Comparison of ENCODE assay signal across 9 cellular contexts in the genomic region with DNA sequence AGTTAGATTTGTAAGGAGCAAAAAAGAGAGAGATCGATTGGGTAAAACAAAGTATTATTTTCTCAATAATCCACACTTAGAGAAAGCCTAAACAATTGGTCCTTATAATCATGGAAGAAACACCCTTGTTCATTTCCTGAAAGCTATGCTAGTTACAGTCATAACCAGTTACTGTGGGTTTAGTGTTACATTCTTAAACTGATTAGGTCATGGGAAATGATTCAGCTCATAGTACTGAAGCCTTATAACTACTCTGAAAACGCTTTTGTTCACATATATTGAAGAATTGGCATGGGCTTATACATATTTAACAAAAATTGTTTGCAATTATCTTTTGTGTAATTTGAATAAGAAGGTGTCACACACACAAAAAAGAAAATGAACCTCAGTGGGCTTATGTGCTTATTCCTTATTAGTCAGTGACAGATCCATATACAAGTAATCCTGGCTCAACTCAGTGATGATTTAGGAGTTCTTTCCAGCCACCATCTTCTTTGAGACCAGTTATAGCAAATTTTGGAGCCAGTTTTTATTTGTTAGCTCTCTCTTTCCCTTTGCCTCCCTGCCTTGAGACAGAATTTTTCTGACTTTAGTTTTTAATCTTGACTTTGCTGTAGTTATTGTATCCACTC.
A peak's percentile ranks its signal among the peaks of the same experiment; 100 is the strongest.
DNase-seq lines count a peak whose midpoint lies in the region; ATAC-seq and TF ChIP-seq lines count a peak whose summit lies in the region.
"Had no signal": no experiment of that assay in that cellular context is flagged by ENCODE, and none has a peak within 500 bp of the region (broad histone marks: within the 10 kb centered on the region; RNA-seq: fewer than 3 reads in every experiment).

No MANE protein-coding gene starts in this region.

- no peaks in the 10 kb centered on the region for H3K79me2 ChIP-seq in SK-N-SH (ENCODE audit: insufficient read depth)

- peak overlapping the region; percentile 42; the same call in 1 of the 2 replicates for H3K9ac ChIP-seq in SK-N-SH

- peak overlapping the region; percentile 52 for H2AFZ ChIP-seq in SK-N-SH (ENCODE audit: low read depth)

- peaks cover 9% of the 10 kb centered on the region for H3F3A ChIP-seq in SK-N-SH (replicated peaks; ENCODE audit: insufficient read depth)

- CTCF ChIA-PET in SK-N-SH (lab: Yijun Ruan, JAX), result interaction anchor here (1.1 to 4.4 kb wide), 3 partner anchors 17 to 1184 kb away, joined by 3 to 19 read pairs (median 6); no protein-coding TSS in a partner anchor

- no peaks in the 10 kb centered on the region for H3K9me3 ChIP-seq in SK-N-SH
- H3K9me3 ChIP-seq in left lung, result no peaks in the 10 kb centered on the region
- H3K9me3 ChIP-seq in upper lobe of right lung, result no peaks in the 10 kb centered on the region

- H3K4me1 ChIP-seq in SK-N-SH (ENCODE audit: control insufficient read depth in 1 of 2, insufficient read depth in 2 of 2, low read depth in 1 of 2, low read length in 1 of 2) (peaks cover 0 to 28% of the 10 kb centered on the region in 2 experiments; a peak in 2 of 4 replicates), left lung (no peaks in the 10 kb centered on the region), upper lobe of right lung (no peaks in the 10 kb centered on the region)

- H3K36me3 ChIP-seq in SK-N-SH (replicated peaks in 1 of 2; ENCODE audit: control insufficient read depth in 1 of 2, insufficient read depth in 2 of 2, low read length in 1 of 2), result no peaks in the 10 kb centered on the region
- H3K36me3 ChIP-seq in left lung, result no peaks in the 10 kb centered on the region
- H3K36me3 ChIP-seq in upper lobe of right lung, result no peaks in the 10 kb centered on the region

- H3K27me3 ChIP-seq in SK-N-SH (ENCODE audit: insufficient read depth) (no peaks in the 10 kb centered on the region), left lung (no peaks in the 10 kb centered on the region), upper lobe of right lung (no peaks in the 10 kb centered on the region)

- peak in 1 of 2 experiments; percentile 81; a peak in 2 of 4 replicates for TF ChIP-seq EP300 in SK-N-SH (IDR thresholded peaks at IDR 0.05; ENCODE audit: borderline replicate concordance in 1 of 2, low read depth in 1 of 2, low read length in 1 of 2)

- H3K4me2 ChIP-seq in SK-N-SH, result peak overlapping the region; percentile 27; the same call in 1 of the 2 replicates

- H3K9me2 ChIP-seq in SK-N-SH, result no peaks in the 10 kb centered on the region

- intact Hi-C loops in left lung (cut with DNase I), result no loop called here
- intact Hi-C loops in upper lobe of right lung (cut with DNase I), result no loop called here

- 0% methylated on average over 2 of the region's 2 CpGs for WGBS in SK-N-SH (ENCODE audit: low lambda C conversion rate)

- H4K20me1 ChIP-seq in SK-N-SH (ENCODE audit: insufficient read depth), result no peaks in the 10 kb centered on the region

- no peak for DNase-seq in SK-N-SH
- no peak for DNase-seq in left lung
- DNase-seq in COLO668 (lab: John Stamatoyannopoulos, UW; ENCODE audit: unreplicated experiment), result no peak
- no peak for DNase-seq in upper lobe of right lung
- DNase-seq in NK-92 (lab: John Stamatoyannopoulos, UW; ENCODE audit: unreplicated experiment), result no peak
- no peak for DNase-seq in stimulated activated CD4-positive, alpha-beta T cell treated with anti-CD3 and anti-CD28 coated beads, Interleukin-4, amount 100 ng/mL, for 24 hours

- no peak for TF ChIP-seq CTCF in SK-N-SH (IDR thresholded peaks at IDR 0.05)
- no peak for TF ChIP-seq CTCF in left lung (IDR thresholded peaks at IDR 0.05)
- TF ChIP-seq CTCF in upper lobe of right lung (IDR thresholded peaks at IDR 0.05), result no peak

- peak; percentile 97 for ATAC-seq in GM18511 (IDR thresholded peaks at IDR 0.05; ENCODE audit: unreplicated experiment)
- peak; percentile 99 for ATAC-seq in HG02870 (IDR thresholded peaks at IDR 0.05; ENCODE audit: unreplicated experiment)
- peak; percentile 92 for ATAC-seq in left lung
- ATAC-seq in upper lobe of right lung, result no peak

- H3K27ac ChIP-seq in SK-N-SH (ENCODE audit: low read depth in 2 of 2, low read length in 1 of 2) (peak overlapping the region; percentile 47 to 93; a peak in 3 of 4 replicates), left lung (peak overlapping the region in 1 of 2 donors; percentile 1), upper lobe of right lung (no peak overlapping the region)

- POLR2A ChIA-PET in SK-N-SH (lab: Yijun Ruan, JAX), result no interaction called here

- no peak overlapping the region for H3K4me3 ChIP-seq in SK-N-SH (ENCODE audit: low read depth in 2 of 2, low read length in 1 of 2)
- no peak overlapping the region for H3K4me3 ChIP-seq in left lung
- no peak overlapping the region for H3K4me3 ChIP-seq in upper lobe of right lung
- H3K4me3 ChIP-seq: lung had no signal

- no peak for TF ChIP-seq RAD21 in SK-N-SH (IDR thresholded peaks at IDR 0.05; ENCODE audit: low read length)

TF ChIP-seq in SK-N-SH, 30 proteins besides CTCF, POLR2A, EP300 and RAD21 (continues in another document):
- TF ChIP-seq, protein P1, sequence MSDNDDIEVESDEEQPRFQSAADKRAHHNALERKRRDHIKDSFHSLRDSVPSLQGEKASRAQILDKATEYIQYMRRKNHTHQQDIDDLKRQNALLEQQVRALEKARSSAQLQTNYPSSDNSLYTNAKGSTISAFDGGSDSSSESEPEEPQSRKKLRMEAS (IDR thresholded peaks at IDR 0.05; ENCODE audit: low read depth), result no peak
- peak; percentile 48; the same call in 1 of the 2 replicates for TF ChIP-seq PBX3 (IDR thresholded peaks at IDR 0.05)
- TF ChIP-seq USF2 (IDR thresholded peaks at IDR 0.05; ENCODE audit: borderline replicate concordance, low read depth, low read length), result no peak
- TF ChIP-seq TCF12 (IDR thresholded peaks at IDR 0.05), result peak; percentile 68
- TF ChIP-seq FOXM1 (IDR thresholded peaks at IDR 0.05; ENCODE audit: low read depth), result no peak
- TF ChIP-seq ZBTB33 (IDR thresholded peaks at IDR 0.05; ENCODE audit: borderline replicate concordance, low read depth), result no peak
- no peak for TF ChIP-seq MEF2A (IDR thresholded peaks at IDR 0.05; ENCODE audit: borderline replicate concordance, low read depth)
- TF ChIP-seq, protein P2, sequence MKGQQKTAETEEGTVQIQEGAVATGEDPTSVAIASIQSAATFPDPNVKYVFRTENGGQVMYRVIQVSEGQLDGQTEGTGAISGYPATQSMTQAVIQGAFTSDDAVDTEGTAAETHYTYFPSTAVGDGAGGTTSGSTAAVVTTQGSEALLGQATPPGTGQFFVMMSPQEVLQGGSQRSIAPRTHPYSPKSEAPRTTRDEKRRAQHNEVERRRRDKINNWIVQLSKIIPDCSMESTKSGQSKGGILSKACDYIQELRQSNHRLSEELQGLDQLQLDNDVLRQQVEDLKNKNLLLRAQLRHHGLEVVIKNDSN (IDR thresholded peaks at IDR 0.05; ENCODE audit: borderline replicate concordance, low read depth), result no peak
- no peak for TF ChIP-seq GABPA (IDR thresholded peaks at IDR 0.05; ENCODE audit: low read depth)
- TF ChIP-seq RCOR1 (IDR thresholded peaks at IDR 0.05; ENCODE audit: low read length), result no peak
- peak; percentile 75 for TF ChIP-seq NFIC (IDR thresholded peaks at IDR 0.05; ENCODE audit: borderline replicate concordance)
- TF ChIP-seq TAF1 (IDR thresholded peaks at IDR 0.05; ENCODE audit: borderline replicate concordance, low read depth, low read length), result no peak
- TF ChIP-seq YY1 (IDR thresholded peaks at IDR 0.05; ENCODE audit: low read depth), result no peak; the same call in 1 of the 2 replicates
- 0 out of 2 replicates have a peak, but pooled peaks have one; percentile 49 for TF ChIP-seq TEAD4 (IDR thresholded peaks at IDR 0.05; ENCODE audit: borderline replicate concordance, insufficient read depth)
- no peak for TF ChIP-seq RXRA (IDR thresholded peaks at IDR 0.05; ENCODE audit: borderline replicate concordance, low read depth)
- TF ChIP-seq FOXJ3 (CRISPR knock-in tag; IDR thresholded peaks at IDR 0.05), result no peak
